ENCODE assay signal across 8 cellular contexts in genomic region chr10:35643151-35643975, GRCh38. TPM values are rescaled to one million over a fixed set of nuclear protein-coding genes. Genes with fewer than 3 reads are reported as not detected.
A peak's percentile ranks its signal among the peaks of the same experiment; 100 is the strongest.
DNase-seq lines count a peak whose midpoint lies in the region; ATAC-seq and TF ChIP-seq lines count a peak whose summit lies in the region.

No MANE protein-coding gene starts in this region.

- H3K4me1 Mint-ChIP-seq in CD8-positive, alpha-beta T cell (ENCODE audit: low read depth) = peaks cover 29% of the 10 kb centered on the region
- H3K4me1 Mint-ChIP-seq in activated CD8-positive, alpha-beta T cell treated with anti-CD3 and anti-CD28 coated beads, Interleukin-2, amount 10 ng/mL, durations not matched to agents 7 days and 5 days (ENCODE audit: low read depth) = peaks cover 24% of the 10 kb centered on the region

- no peak for ATAC-seq in CD8-positive, alpha-beta T cell
- no peak for ATAC-seq in activated CD8-positive, alpha-beta T cell treated with anti-CD3 and anti-CD28 coated beads, Interleukin-2, amount 10 ng/mL, durations not matched to agents 7 days and 5 days
- ATAC-seq in GM19452 (IDR thresholded peaks at IDR 0.05; ENCODE audit: unreplicated experiment) = no peak

- no peak for DNase-seq in CD8-positive, alpha-beta T cell
- DNase-seq in LHCN-M2 (ENCODE audit: low read depth) = peak; percentile 48
- DNase-seq in activated CD8-positive, alpha-beta T cell treated with anti-CD3 and anti-CD28 coated beads, Interleukin-2, amount 10 ng/mL, durations not matched to agents 7 days and 5 days = no peak
- no peak for DNase-seq in esophagus squamous epithelium (lab: John Stamatoyannopoulos, UW)
- DNase-seq in tibial artery = peak; percentile 78 to 90
- DNase-seq in SIG-M5 (lab: John Stamatoyannopoulos, UW) = no peak

- H3K27me3 Mint-ChIP-seq in CD8-positive, alpha-beta T cell (ENCODE audit: low read depth) = peaks cover 28% of the 10 kb centered on the region
- peaks cover 59% of the 10 kb centered on the region for H3K27me3 Mint-ChIP-seq in activated CD8-positive, alpha-beta T cell treated with anti-CD3 and anti-CD28 coated beads, Interleukin-2, amount 10 ng/mL, durations not matched to agents 7 days and 5 days (ENCODE audit: low read depth)

- H3K4me1 ChIP-seq in CD8-positive, alpha-beta T cell (ENCODE audit: insufficient read depth, low read length) = peaks cover 12% of the 10 kb centered on the region
- H3K4me1 ChIP-seq in esophagus squamous epithelium (peaks cover 13 to 47% (median 26%) of the 10 kb centered on the region in 3 donors), mononuclear cell (ENCODE audit: insufficient read depth, low read length) (peaks cover 30% of the 10 kb centered on the region), tibial artery (peaks cover 0 to 26% (median 18%) of the 10 kb centered on the region in 4 donors)

- H3K36me3 ChIP-seq in CD8-positive, alpha-beta T cell (ENCODE audit: insufficient read depth, low read length) = no peaks in the 10 kb centered on the region
- no peaks in the 10 kb centered on the region for H3K36me3 ChIP-seq in esophagus squamous epithelium
- no peaks in the 10 kb centered on the region for H3K36me3 ChIP-seq in tibial artery

- CTCF ChIA-PET in CD8-positive, alpha-beta T cell (lab: Charles Lee) = interaction anchor here (0.6 kb wide), 1 partner anchor 9 kb away, joined by 3 read pairs; no protein-coding TSS in a partner anchor
- CTCF ChIA-PET in activated CD8-positive, alpha-beta T cell treated with anti-CD3 and anti-CD28 coated beads, Interleukin-2, amount 10 ng/mL, durations not matched to agents 7 days and 5 days (lab: Charles Lee) = interaction anchor here (1.5 kb wide), 1 partner anchor 9 kb away, joined by 9 read pairs; no protein-coding TSS in a partner anchor

- peak overlapping the region; percentile 80 for H3K4me3 ChIP-seq in CD8-positive, alpha-beta T cell (ENCODE audit: low read depth, low read length)
- H3K4me3 ChIP-seq in esophagus squamous epithelium = peak overlapping the region; percentile 65 to 85 (median 70)
- H3K4me3 ChIP-seq in mononuclear cell (ENCODE audit: low read length) = peak overlapping the region; percentile 43
- peak overlapping the region; percentile 78 to 81 for H3K4me3 ChIP-seq in tibial artery

- peaks cover 4% of the 10 kb centered on the region for H3K27me3 ChIP-seq in CD8-positive, alpha-beta T cell (ENCODE audit: insufficient read depth, low read length)
- H3K27me3 ChIP-seq in esophagus squamous epithelium (peaks cover 0 to 46% (median 0%) of the 10 kb centered on the region in 4 donors), mononuclear cell (ENCODE audit: insufficient read depth, low read length) (peaks cover 45% of the 10 kb centered on the region), tibial artery (no peaks in the 10 kb centered on the region)

- 0 to 1% methylated on average over 25 to 29 of the region's 38 CpGs for WGBS in esophagus squamous epithelium, 2 donors

- POLR2A ChIA-PET in CD8-positive, alpha-beta T cell (lab: Charles Lee) = no interaction called here
- POLR2A ChIA-PET in activated CD8-positive, alpha-beta T cell treated with anti-CD3 and anti-CD28 coated beads, Interleukin-2, amount 10 ng/mL, durations not matched to agents 7 days and 5 days (lab: Charles Lee) = no interaction called here

- no peaks in the 10 kb centered on the region for H3K9me3 Mint-ChIP-seq in CD8-positive, alpha-beta T cell
- no peaks in the 10 kb centered on the region for H3K9me3 Mint-ChIP-seq in activated CD8-positive, alpha-beta T cell treated with anti-CD3 and anti-CD28 coated beads, Interleukin-2, amount 10 ng/mL, durations not matched to agents 7 days and 5 days (ENCODE audit: insufficient read depth)

- no peak overlapping the region for H3K27ac ChIP-seq in CD8-positive, alpha-beta T cell (ENCODE audit: low read depth, low read length)
- H3K27ac ChIP-seq in esophagus squamous epithelium (peak overlapping the region in 3 of 4 donors; percentile 32 to 74 (median 56)), tibial artery (peak overlapping the region; percentile 86 to 94)

- H3K36me3 Mint-ChIP-seq in CD8-positive, alpha-beta T cell = no peaks in the 10 kb centered on the region
- H3K36me3 Mint-ChIP-seq in activated CD8-positive, alpha-beta T cell treated with anti-CD3 and anti-CD28 coated beads, Interleukin-2, amount 10 ng/mL, durations not matched to agents 7 days and 5 days (ENCODE audit: low read depth) = peaks cover 2% of the 10 kb centered on the region

- H3K27ac Mint-ChIP-seq in CD8-positive, alpha-beta T cell = no peak overlapping the region
- no peak overlapping the region for H3K27ac Mint-ChIP-seq in activated CD8-positive, alpha-beta T cell treated with anti-CD3 and anti-CD28 coated beads, Interleukin-2, amount 10 ng/mL, durations not matched to agents 7 days and 5 days

- H3K9me3 ChIP-seq in CD8-positive, alpha-beta T cell (ENCODE audit: low read length) = no peaks in the 10 kb centered on the region
- H3K9me3 ChIP-seq in esophagus squamous epithelium (no peaks in the 10 kb centered on the region), mononuclear cell (ENCODE audit: low read depth, low read length) (no peaks in the 10 kb centered on the region), tibial artery (no peaks in the 10 kb centered on the region)

- intact Hi-C loops in CD8-positive, alpha-beta T cell (cut with DNase I, micrococcal nuclease) = loop anchor here (2.0 to 10.0 kb wide), 2 partner anchors 517 to 519 kb away; partner anchors contain the start of gene CREM (in 2 of the 2)
- intact Hi-C loops in esophagus squamous epithelium (cut with DNase I) (no loop called here), tibial artery (cut with DNase I; ENCODE audit: low total_unique reads) (loop anchor here (10.0 kb wide), 2 partner anchors 151 to 519 kb away; partner anchors contain the start of gene CREM)

- no peak for TF ChIP-seq POLR2A in esophagus squamous epithelium (IDR thresholded peaks at IDR 0.05)

- TF ChIP-seq CTCF in CD8-positive, alpha-beta T cell (IDR thresholded peaks at IDR 0.05) = no peak
- TF ChIP-seq CTCF in esophagus squamous epithelium (IDR thresholded peaks at IDR 0.05) (no peak), tibial artery (IDR thresholded peaks at IDR 0.05) (no peak)

- H3K4me3 Mint-ChIP-seq in CD8-positive, alpha-beta T cell = peak overlapping the region; percentile 85
- H3K4me3 Mint-ChIP-seq in activated CD8-positive, alpha-beta T cell treated with anti-CD3 and anti-CD28 coated beads, Interleukin-2, amount 10 ng/mL, durations not matched to agents 7 days and 5 days = peak overlapping the region; percentile 37

RNA-seq across cellular contexts. Expression of gene FZD8, which starts 1.3 kb away (rescaled TPM):
- total RNA-seq in CD8-positive, alpha-beta T cell = 1 to 10 TPM; 1.5 to 1.7 TPM
- 4.1 and 4.2 TPM in 2 replicates for total RNA-seq in LHCN-M2 (2014; rRNA removed)
- polyA plus RNA-seq in LHCN-M2 (2012) = 1.4 TPM
- under 1 TPM; 0.23 to 0.24 TPM for total RNA-seq in activated CD8-positive, alpha-beta T cell treated with anti-CD3 and anti-CD28 coated beads, Interleukin-2, amount 10 ng/mL, durations not matched to agents 7 days and 5 days
- total RNA-seq in esophagus squamous epithelium = 1 to 10 TPM in 3 of 4 donors, under 1 TPM in 1; 0.53 to 2.3 (median 1.4) TPM
- total RNA-seq in mononuclear cell = 0.94 TPM

RNA-seq across cellular contexts. Expression of gene GJD4, which starts 38.2 kb away (rescaled TPM):
- total RNA-seq in CD8-positive, alpha-beta T cell = not detected
- total RNA-seq in LHCN-M2 (2014; rRNA removed) = 0.06 TPM in 1 of 2 replicates, not detected in the other
- not detected for polyA plus RNA-seq in LHCN-M2 (2012)
- total RNA-seq in activated CD8-positive, alpha-beta T cell treated with anti-CD3 and anti-CD28 coated beads, Interleukin-2, amount 10 ng/mL, durations not matched to agents 7 days and 5 days = not detected
- total RNA-seq in esophagus squamous epithelium = not detected
- total RNA-seq in mononuclear cell = not detected

Comparison
In these comparisons a context has a peak if more than half of its experiments do, and no peak if none do; other contexts are left out.
1. DNase-seq: peak in LHCN-M2 (single experiment) and tibial artery (2 of 2); none in CD8-positive, alpha-beta T cell (0 of 7), activated CD8-positive, alpha-beta T cell treated with anti-CD3 and anti-CD28 coated beads, Interleukin-2, amount 10 ng/mL, durations not matched to agents 7 days and 5 days (single experiment), esophagus squamous epithelium (single experiment) and SIG-M5 (single experiment).
2. Peak in every context shown above with its lines, with median percentiles within 50 percentile points of each other: H3K4me3 ChIP-seq.